In genomic region chr17:12922120-12922519, GRCh38 we compare ENCODE assay signal across 28 cellular contexts.
"Had no signal": no experiment of that assay in that cellular context is flagged by ENCODE, and none has a peak within 500 bp of the region (broad histone marks: within the 10 kb centered on the region; RNA-seq: fewer than 3 reads in every experiment).

No MANE protein-coding gene starts in this region.

- ATAC-seq: activated CD4-positive, alpha-beta T cell treated with anti-CD3 and anti-CD28 coated beads for 36 hours; activated CD8-positive, alpha-beta memory T cell treated with anti-CD3 and anti-CD28 coated beads, Interleukin-2, amount 10 ng/mL, durations not matched to agents 7 days and 5 days; activated CD8-positive, alpha-beta T cell treated with anti-CD3 and anti-CD28 coated beads, Interleukin-2, amount 10 ng/mL, durations not matched to agents 7 days and 5 days; activated naive CD8-positive, alpha-beta T cell treated with anti-CD3 and anti-CD28 coated beads, Interleukin-2, amount 50 U/mL, for 24 hours; body of pancreas had no signal

- FAIRE-seq: endometrium, endothelial cell of umbilical vein, frontal cortex had no signal

- H3K4me1 ChIP-seq: adrenal gland, body of pancreas, colonic mucosa had no signal

- DNase-seq: activated CD4-positive, alpha-beta memory T cell treated with anti-CD3 and anti-CD28 coated beads for 36 hours; activated CD4-positive, alpha-beta T cell treated with anti-CD3 and anti-CD28 coated beads for 36 hours; activated CD4-positive, alpha-beta T cell treated with anti-CD3 and anti-CD28 coated beads, Interleukin-2, amount 10 ng/mL, durations not matched to agents 24 days and 14 days; activated CD4-positive, CD25-positive, alpha-beta regulatory T cell; activated CD4-positive, CD25-positive, alpha-beta regulatory T cell treated with anti-CD3 and anti-CD28 coated beads, Interleukin-2, amount 50 U/mL, for 72 hours; activated CD8-positive, alpha-beta memory T cell treated with anti-CD3 and anti-CD28 coated beads, Interleukin-2, amount 10 ng/mL, durations not matched to agents 7 days and 5 days; activated CD8-positive, alpha-beta memory T cell treated with anti-CD3 and anti-CD28 coated beads, Interleukin-2, amount 50 U/mL, for 4 hours; activated CD8-positive, alpha-beta T cell treated with anti-CD3 and anti-CD28 coated beads, Interleukin-2, amount 10 ng/mL, durations not matched to agents 7 days and 5 days; activated effector memory CD4-positive, alpha-beta T cell treated with anti-CD3 and anti-CD28 coated beads, Interleukin-2, amount 50 U/mL, for 16 hours; activated naive CD4-positive, alpha-beta T cell treated with anti-CD3 and anti-CD28 coated beads for 36 hours; activated naive CD8-positive, alpha-beta T cell treated with anti-CD3 and anti-CD28 coated beads for 36 hours; activated naive CD8-positive, alpha-beta T cell treated with anti-CD3 and anti-CD28 coated beads, Interleukin-2, amount 50 U/mL, for 24 hours; activated T-cell treated with anti-CD3 and anti-CD28 coated beads, Interleukin-2, amount 50 U/mL, for 1 hour; activated T-cell treated with anti-CD3 and anti-CD28 coated beads, Interleukin-2, amount 50 U/mL, for 48 hours; adrenal gland; amygdala; aorta; body of pancreas; central memory CD4-positive, alpha-beta T cell; cerebellar nuclear complex; colonic mucosa; effector CD8-positive, alpha-beta T cell; foreskin fibroblast; T-helper 2 cell had no signal

- H3K9me3 ChIP-seq: adrenal gland, body of pancreas, colonic mucosa had no signal

- H3K27ac ChIP-seq: adrenal gland, body of pancreas, colonic mucosa, epithelial cell of prostate had no signal

- H3K4me3 ChIP-seq: adrenal gland, body of pancreas, colonic mucosa had no signal

- H3K27me3 ChIP-seq: adrenal gland, body of pancreas, colonic mucosa had no signal

- H3K36me3 ChIP-seq: adrenal gland, colonic mucosa had no signal
